Comparison of ENCODE assay signal across 12 cellular contexts in genomic region chr14:99672506-99673327, GRCh38. TPM values are rescaled to one million over a fixed set of nuclear protein-coding genes. Genes with fewer than 3 reads are reported as not detected.
DNase-seq lines count a peak whose midpoint lies in the region; ATAC-seq, FAIRE-seq and TF ChIP-seq lines count a peak whose summit lies in the region.
"Had no signal": no experiment of that assay in that cellular context is flagged by ENCODE, and none has a peak within 500 bp of the region (broad histone marks: within the 10 kb centered on the region; RNA-seq: fewer than 3 reads in every experiment).

No MANE protein-coding gene starts in this region.

- H3K4me3 ChIP-seq in A549 (no peak overlapping the region), Caco-2 (ENCODE audit: low read depth, low read length) (no peak overlapping the region), psoas muscle (no peak overlapping the region)

- no peaks in the 10 kb centered on the region for H3K36me3 ChIP-seq in Caco-2 (ENCODE audit: control insufficient read depth, insufficient read depth, low read length)
- H3K36me3 ChIP-seq in psoas muscle (ENCODE audit: insufficient read depth in 1 of 2, low read depth in 1 of 2): no peaks in the 10 kb centered on the region

- no peak for TF ChIP-seq RAD21 in A549 (conservative IDR thresholded peaks at IDR 0.05 in 1 of 2, IDR thresholded peaks at IDR 0.05 in 1 of 2)

- no peak overlapping the region for H3K4me3 Mint-ChIP-seq in dendritic cell treated with granulocyte-macrophage colony-stimulating factor and Interleukin-4, amounts not matched to agents 40 ng/mL and 50 ng/mL, for 4 days
- H3K4me3 Mint-ChIP-seq in Caco-2 (ENCODE audit: unreplicated experiment): no peak overlapping the region
- no peak overlapping the region for H3K4me3 Mint-ChIP-seq in Calu3 (ENCODE audit: low read depth, unreplicated experiment)

- H3K27ac ChIP-seq in A549 (no peak overlapping the region), psoas muscle (no peak overlapping the region)

- 86% methylated on average over 11 of the region's 11 CpGs for WGBS in A549 (ENCODE audit: missing lambda C conversion rate)
- 80 to 84% (median 84%) methylated on average over 11 of the region's 11 CpGs for WGBS in psoas muscle, 3 donors

- peaks cover 43% of the 10 kb centered on the region for H3K27me3 Mint-ChIP-seq in dendritic cell treated with granulocyte-macrophage colony-stimulating factor and Interleukin-4, amounts not matched to agents 40 ng/mL and 50 ng/mL, for 4 days
- H3K27me3 Mint-ChIP-seq in Caco-2 (ENCODE audit: insufficient read depth, unreplicated experiment): no peaks in the 10 kb centered on the region
- H3K27me3 Mint-ChIP-seq in Calu3 (ENCODE audit: unreplicated experiment): peaks cover 45% of the 10 kb centered on the region

- H3K36me3 Mint-ChIP-seq in dendritic cell treated with granulocyte-macrophage colony-stimulating factor and Interleukin-4, amounts not matched to agents 40 ng/mL and 50 ng/mL, for 4 days (ENCODE audit: low read depth): no peaks in the 10 kb centered on the region
- no peaks in the 10 kb centered on the region for H3K36me3 Mint-ChIP-seq in Caco-2 (ENCODE audit: insufficient read depth, unreplicated experiment)
- H3K36me3 Mint-ChIP-seq in Calu3 (ENCODE audit: insufficient read depth, unreplicated experiment): no peaks in the 10 kb centered on the region
- H3K36me3 Mint-ChIP-seq: immature natural killer cell had no signal

- peaks cover 17% of the 10 kb centered on the region; the same call in 2 of the 3 replicates for H3K4me1 ChIP-seq in A549
- H3K4me1 ChIP-seq in Caco-2: peaks cover 7% of the 10 kb centered on the region; the same call in 1 of the 2 replicates
- no peaks in the 10 kb centered on the region for H3K4me1 ChIP-seq in psoas muscle

- intact Hi-C loops in dendritic cell treated with granulocyte-macrophage colony-stimulating factor and Interleukin-4, amounts not matched to agents 40 ng/mL and 50 ng/mL, for 4 days (cut with micrococcal nuclease): no loop called here
- intact Hi-C loops in Caco-2 (cut with micrococcal nuclease; ENCODE audit: unreplicated experiment) (no loop called here), Calu3 (cut with micrococcal nuclease; ENCODE audit: unreplicated experiment) (no loop called here), psoas muscle (cut with DNase I) (no loop called here)

- H3K9me3 Mint-ChIP-seq in dendritic cell treated with granulocyte-macrophage colony-stimulating factor and Interleukin-4, amounts not matched to agents 40 ng/mL and 50 ng/mL, for 4 days: peaks cover 2% of the 10 kb centered on the region
- H3K9me3 Mint-ChIP-seq in Caco-2 (ENCODE audit: unreplicated experiment) (no peaks in the 10 kb centered on the region), Calu3 (ENCODE audit: low read depth, unreplicated experiment) (no peaks in the 10 kb centered on the region)

- no peak for FAIRE-seq in A549 (lab: Jason Lieb, UNC)

- H3K27ac Mint-ChIP-seq in dendritic cell treated with granulocyte-macrophage colony-stimulating factor and Interleukin-4, amounts not matched to agents 40 ng/mL and 50 ng/mL, for 4 days: peak overlapping the region; percentile 65
- H3K27ac Mint-ChIP-seq in Caco-2 (ENCODE audit: unreplicated experiment) (no peak overlapping the region), Calu3 (ENCODE audit: unreplicated experiment) (no peak overlapping the region)

- H3K9me3 ChIP-seq in A549 (peaks cover 6% of the 10 kb centered on the region; the same call in 1 of the 3 replicates), Caco-2 (peaks cover under 1% of the 10 kb centered on the region; the same call in 1 of the 2 replicates), psoas muscle (no peaks in the 10 kb centered on the region)

- POLR2A ChIA-PET in A549 (lab: Yijun Ruan, JAX) (no interaction called here), Caco-2 (lab: Charles Lee) (no interaction called here)

- TF ChIP-seq EP300 in A549 (IDR thresholded peaks at IDR 0.05): no peak

- ATAC-seq in A549 (peak; percentile 6 to 68; a peak in 3 of 6 replicates), GM21447 (IDR thresholded peaks at IDR 0.05; ENCODE audit: unreplicated experiment) (peak; percentile 64), psoas muscle (no peak)
- ATAC-seq: activated CD4-positive, CD25-positive, alpha-beta regulatory T cell treated with anti-CD3 and anti-CD28 coated beads, Interleukin-2, amount 50 U/mL, for 24 hours had no signal

- peaks cover 21% of the 10 kb centered on the region for H3K4me1 Mint-ChIP-seq in dendritic cell treated with granulocyte-macrophage colony-stimulating factor and Interleukin-4, amounts not matched to agents 40 ng/mL and 50 ng/mL, for 4 days (ENCODE audit: low read depth)
- peaks cover 7% of the 10 kb centered on the region for H3K4me1 Mint-ChIP-seq in Caco-2 (ENCODE audit: low read depth, unreplicated experiment)
- no peaks in the 10 kb centered on the region for H3K4me1 Mint-ChIP-seq in Calu3 (ENCODE audit: low read depth, unreplicated experiment)

- no peak for TF ChIP-seq POLR2A in A549 (IDR thresholded peaks at IDR 0.05; ENCODE audit: low read length)

- H3K27me3 ChIP-seq in Caco-2 (replicated peaks; ENCODE audit: control insufficient read depth, insufficient read depth, low read length): no peaks in the 10 kb centered on the region
- peaks cover 0 to 15% (median 7%) of the 10 kb centered on the region in 3 donors for H3K27me3 ChIP-seq in psoas muscle (ENCODE audit: insufficient read depth in 3 of 3, low read length in 2 of 3)

- DNase-seq in A549 (ENCODE audit: low read depth in 1 of 2, low spot score in 1 of 2) (no peak), NAMALWA (ENCODE audit: low spot score) (peak; percentile 78), Caco-2 (no peak), Calu3 (no peak), psoas muscle (no peak), A172 (ENCODE audit: low spot score) (no peak)
- DNase-seq: AML-193, NCI-H146 had no signal

- TF ChIP-seq CTCF in A549 (IDR thresholded peaks at IDR 0.05) (no peak), Caco-2 (IDR thresholded peaks at IDR 0.05; ENCODE audit: insufficient read depth in 1 of 2, low read depth in 1 of 2, low read length in 1 of 2, severe bottlenecking in 1 of 2, unreplicated experiment in 1 of 2) (no peak), Calu3 (IDR thresholded peaks at IDR 0.05; ENCODE audit: unreplicated experiment) (no peak), psoas muscle (IDR thresholded peaks at IDR 0.05) (no peak)

- H3K4me2 ChIP-seq in A549: no peak overlapping the region

- CTCF ChIA-PET in A549 (lab: Yijun Ruan, JAX) (interaction anchor here (1.5 to 2.8 kb wide), 3 partner anchors 10 to 213 kb away, joined by 3 to 10 read pairs (median 7); partner anchors contain the start of gene CYP46A1), Caco-2 (lab: Charles Lee) (no interaction called here), Calu3 (lab: Charles Lee) (no interaction called here)

- BruUV-seq in Caco-2 (replicated peaks; lab: Mats Ljungman, UMichigan) (no TSS peak), Calu3 (replicated peaks; lab: Mats Ljungman, UMichigan) (no TSS peak)

TF ChIP-seq in A549, 52 proteins besides CTCF, POLR2A, EP300 and RAD21:
- no peak for TF ChIP-seq NR3C1 (IDR thresholded peaks at IDR 0.05)
- no peak for TF ChIP-seq RCOR1 (IDR thresholded peaks at IDR 0.05; ENCODE audit: low read depth, low read length)
- TF ChIP-seq TP53 (CRISPR knock-in tag; IDR thresholded peaks at IDR 0.05): no peak
- no peak for TF ChIP-seq USF2 (IDR thresholded peaks at IDR 0.05)
- TF ChIP-seq HOXA7 (CRISPR knock-in tag; IDR thresholded peaks at IDR 0.05): no peak

RNA-seq across cellular contexts. Expression of gene CYP46A1, which starts 11.4 kb away (rescaled TPM):
- 0.06 and 0.09 TPM in 2 replicates for polyA plus RNA-seq in A549 (2011; rRNA removed)
- 0.07 and 0.08 TPM in 2 replicates for polyA plus RNA-seq in A549 (2012; cell fraction: cytosol; rRNA removed)
- polyA plus RNA-seq in A549 (2012; cell fraction: nucleus; rRNA removed): 0.22 and 0.65 TPM in 2 replicates
- polyA plus RNA-seq in A549 (2017; fragmentation: RNase III; extraction: RNeasy Plus Mini Kit Qiagen cat#74134 plus additional on column Dnase treatment): 0.12 to 0.13 TPM (median 0.13 TPM) in 3 replicates
- polyA minus RNA-seq in A549 (2011; rRNA and poly(A)+ RNA removed): 0.15 and 0.41 TPM in 2 replicates
- 0.05 and 0.09 TPM in 2 replicates for total RNA-seq in Caco-2 (2022)
- total RNA-seq in Calu3 (2022): not detected in 2 replicates
- 1 to 10 TPM in 1 of 4 donors, under 1 TPM in 3; 0.50 to 1.5 (median 0.83) TPM for total RNA-seq in psoas muscle
- under 1 TPM; 0.09 to 0.35 (median 0.26) TPM for polyA plus RNA-seq in psoas muscle
- total RNA-seq in A172 (2014; rRNA removed; shearing (Covaris generic)): 0.12 and 0.96 TPM in 2 replicates
- polyA plus RNA-seq: immature natural killer cell had no signal

RNA-seq across cellular contexts. Expression of gene HHIPL1, which starts 27.8 kb away (rescaled TPM):
- polyA plus RNA-seq in A549 (2011; rRNA removed) (0.19 and 0.21 TPM in 2 replicates), A549 (2017; fragmentation: RNase III; extraction: RNeasy Plus Mini Kit Qiagen cat#74134 plus additional on column Dnase treatment) (0.20 to 0.29 TPM (median 0.23 TPM) in 3 replicates), psoas muscle (under 1 TPM; 0.12 to 0.18 (median 0.17) TPM)
- polyA plus RNA-seq in A549 (2012; cell fraction: cytosol; rRNA removed): 0.26 and 0.38 TPM in 2 replicates
- polyA plus RNA-seq in A549 (2012; cell fraction: nucleus; rRNA removed): 0.52 and 0.58 TPM in 2 replicates
- 0.29 and 0.58 TPM in 2 replicates for polyA minus RNA-seq in A549 (2011; rRNA and poly(A)+ RNA removed)
- total RNA-seq in Caco-2 (2022) (2.1 and 2.9 TPM in 2 replicates), Calu3 (2022) (0.22 TPM in 1 of 2 replicates, not detected in the other), psoas muscle (under 1 TPM; 0.32 to 0.86 (median 0.62) TPM)
- not detected in 2 replicates for total RNA-seq in A172 (2014; rRNA removed; shearing (Covaris generic))
- polyA plus RNA-seq: immature natural killer cell had no signal

Comparison
In these comparisons a context has a peak if more than half of its experiments do, and no peak if none do; other contexts are left out.
1. ATAC-seq: peak in A549 (2 of 2) and GM21447 (single experiment); none in psoas muscle (0 of 4).